Comparison of ENCODE assay signal across 7 cellular contexts in the genomic region with DNA sequence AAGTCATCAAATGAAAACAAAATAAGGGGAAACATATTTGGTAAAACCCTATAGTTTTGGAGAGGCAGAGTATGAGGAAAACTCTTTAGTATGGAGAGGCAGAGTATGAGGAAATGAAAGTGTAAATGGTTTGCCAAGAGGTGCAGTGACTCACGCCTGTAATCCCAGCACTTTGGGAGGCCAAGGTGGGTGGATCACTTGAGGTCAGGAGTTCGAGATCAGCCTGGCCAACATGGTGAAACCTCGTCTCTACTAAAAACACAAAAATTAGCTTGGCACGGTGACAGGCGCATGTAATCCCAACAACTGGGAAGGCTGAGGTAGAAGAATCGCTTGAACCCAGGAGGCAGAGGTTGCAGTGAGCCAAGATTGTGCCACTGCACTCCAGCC.
A peak's percentile ranks its signal among the peaks of the same experiment; 100 is the strongest.
DNase-seq lines count a peak whose midpoint lies in the region; ATAC-seq, FAIRE-seq and TF ChIP-seq lines count a peak whose summit lies in the region.
"Not testable (repeated sequence)": the region's sequence is repeated elsewhere in the genome, so short reads cannot be mapped to it uniquely, and the experiment has no call there.

No MANE protein-coding gene starts in this region.

- H3K4me1 ChIP-seq in right cardiac atrium (ENCODE audit: control insufficient read depth, insufficient read depth, low read length); naive thymus-derived CD4-positive, alpha-beta T cell (ENCODE audit: control insufficient read depth in 2 of 2, insufficient read depth in 2 of 2, low read length in 2 of 2): not testable (repeated sequence)

- not testable (repeated sequence) for H3K4me3 Mint-ChIP-seq in naive thymus-derived CD4-positive, alpha-beta T cell

- not testable (repeated sequence) for H3K27ac Mint-ChIP-seq in naive thymus-derived CD4-positive, alpha-beta T cell

- WGBS in right cardiac atrium, result 60% methylated on average over 6 of the region's 6 CpGs

- H3K27me3 ChIP-seq in right cardiac atrium (ENCODE audit: control insufficient read depth, insufficient read depth); naive thymus-derived CD4-positive, alpha-beta T cell (ENCODE audit: control insufficient read depth in 2 of 2, insufficient read depth in 2 of 2, low read length in 2 of 2): not testable (repeated sequence)

- H3K9me3 Mint-ChIP-seq in naive thymus-derived CD4-positive, alpha-beta T cell, result not testable (repeated sequence)

- H3K4me1 Mint-ChIP-seq in naive thymus-derived CD4-positive, alpha-beta T cell, result not testable (repeated sequence)

- intact Hi-C loops in right cardiac atrium (cut with DNase I); naive thymus-derived CD4-positive, alpha-beta T cell (cut with micrococcal nuclease): not testable (repeated sequence)

- not testable (repeated sequence) for TF ChIP-seq CTCF in epithelial cell of esophagus (IDR thresholded peaks at IDR 0.05; ENCODE audit: insufficient read depth, low read depth, low read length, missing control alignments)

- ATAC-seq in HG02852 (IDR thresholded peaks at IDR 0.05; ENCODE audit: unreplicated experiment), result peak; percentile 15
- peak; percentile 48 to 56 for ATAC-seq in right cardiac atrium
- ATAC-seq in naive thymus-derived CD4-positive, alpha-beta T cell, result peak; percentile 54

- DNase-seq in GM12891 (ENCODE audit: insufficient read length, low spot score); right cardiac atrium; naive thymus-derived CD4-positive, alpha-beta T cell: not testable (repeated sequence)
- peak; percentile 92 for DNase-seq in MV-4-11 (lab: John Stamatoyannopoulos, UW)
- peak; percentile 74 for DNase-seq in SKM-1 (lab: John Stamatoyannopoulos, UW; ENCODE audit: unreplicated experiment)
- peak; percentile 60 for DNase-seq in epithelial cell of esophagus (ENCODE audit: low read depth)

- POLR2A ChIA-PET in naive thymus-derived CD4-positive, alpha-beta T cell (lab: Charles Lee), result not testable (repeated sequence)

- H3K4me3 ChIP-seq in epithelial cell of esophagus (ENCODE audit: low read length); right cardiac atrium (ENCODE audit: low read length); naive thymus-derived CD4-positive, alpha-beta T cell (ENCODE audit: low read length): not testable (repeated sequence)

- not testable (repeated sequence) for TF ChIP-seq POLR2A in GM12891 (IDR thresholded peaks at IDR 0.05; ENCODE audit: low read depth, low read length)

- not testable (repeated sequence) for FAIRE-seq in GM12891 (lab: Jason Lieb, UNC)

- H3K36me3 ChIP-seq in naive thymus-derived CD4-positive, alpha-beta T cell (ENCODE audit: control insufficient read depth in 2 of 3, insufficient read depth in 3 of 3, low read length in 3 of 3), result not testable (repeated sequence)

- H3K36me3 Mint-ChIP-seq in naive thymus-derived CD4-positive, alpha-beta T cell, result not testable (repeated sequence)

- H3K27me3 Mint-ChIP-seq in naive thymus-derived CD4-positive, alpha-beta T cell, result peaks cover 0 to 12% (median 0%) of the 10 kb centered on the region in 5 donors

- CTCF ChIA-PET in naive thymus-derived CD4-positive, alpha-beta T cell (lab: Charles Lee), result not testable (repeated sequence)

- not testable (repeated sequence) for H3K27ac ChIP-seq in right cardiac atrium (ENCODE audit: low read length); naive thymus-derived CD4-positive, alpha-beta T cell (ENCODE audit: low read depth, low read length)

- not testable (repeated sequence) for H3K9me3 ChIP-seq in right cardiac atrium (ENCODE audit: control insufficient read depth, low read length); naive thymus-derived CD4-positive, alpha-beta T cell (ENCODE audit: control insufficient read depth in 2 of 3, low read length in 3 of 3)

TF ChIP-seq in GM12891, 5 proteins besides CTCF, POLR2A, EP300 and RAD21:
- peak; percentile 69 for TF ChIP-seq SPI1 (IDR thresholded peaks at IDR 0.05; ENCODE audit: low read depth, low read length)
